Comparison of ENCODE assay signal across 16 cellular contexts in the genomic region with DNA sequence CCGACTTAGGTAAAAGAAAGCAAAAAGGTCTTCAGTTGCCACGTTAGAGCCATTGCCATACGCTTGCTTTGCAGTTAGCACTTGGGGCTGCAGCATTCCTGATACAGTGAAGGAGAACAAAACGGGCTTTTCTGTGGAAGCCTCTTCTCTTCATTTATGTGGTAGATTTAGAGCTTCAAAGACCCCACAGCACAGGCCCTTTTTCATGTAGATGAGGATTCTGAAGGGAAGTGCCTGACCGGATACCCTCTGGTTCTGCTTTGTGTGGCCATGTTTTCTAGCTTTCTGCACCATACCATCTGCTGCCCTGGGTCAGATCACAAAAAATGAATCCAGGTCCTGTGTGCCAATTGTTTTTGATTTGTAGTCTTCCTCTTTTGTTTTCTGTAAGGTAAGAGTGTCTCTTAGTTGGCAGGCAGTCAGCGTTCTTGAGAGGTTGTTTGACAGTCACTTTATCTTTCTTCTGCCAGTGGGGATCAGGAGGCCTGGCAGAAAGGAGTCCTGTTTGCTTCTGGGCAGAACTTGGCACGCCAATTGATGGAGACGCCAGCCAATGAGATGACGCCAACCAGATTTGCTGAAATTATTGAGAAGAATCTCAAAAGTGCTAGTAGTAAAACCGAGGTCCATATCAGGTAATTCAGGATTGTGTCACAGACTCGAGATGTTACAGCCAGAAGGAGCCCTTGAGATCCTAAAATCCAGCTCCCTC.
"Had no signal": no experiment of that assay in that cellular context is flagged by ENCODE, and none has a peak within 500 bp of the region (broad histone marks: within the 10 kb centered on the region; RNA-seq: fewer than 3 reads in every experiment).

No MANE protein-coding gene starts in this region.

- H3K9me3 ChIP-seq: breast epithelium, mucosa of descending colon, tibial artery, uterus had no signal

- H3K27me3 ChIP-seq: breast epithelium, tibial artery, uterus had no signal

- H3K27ac Mint-ChIP-seq: endodermal cell; stimulated activated naive B cell treated with anti-CD40 and anti-IgM and Interleukin-4, amounts not matched to agents 10 μg/mL and 1 μg/mL and 100 μg/mL, for 72 hours; T-helper 2 cell treated with Interferon-gamma antibody and Interleukin-4, amounts not matched to agents 5 μg/mL and 100 μg/mL, for 36 hours had no signal

- H3K27me3 Mint-ChIP-seq: naive thymus-derived CD4-positive, alpha-beta T cell; stimulated activated naive B cell treated with anti-CD40 and anti-IgM and Interleukin-4, amounts not matched to agents 10 μg/mL and 1 μg/mL and 100 μg/mL, for 72 hours had no signal

- H3K4me1 ChIP-seq: breast epithelium, uterus had no signal

- H3K36me3 ChIP-seq: breast epithelium, uterus had no signal

- H3K4me3 Mint-ChIP-seq: endodermal cell; naive thymus-derived CD4-positive, alpha-beta T cell; stimulated activated naive B cell treated with anti-CD40 and anti-IgM and Interleukin-4, amounts not matched to agents 10 μg/mL and 1 μg/mL and 100 μg/mL, for 72 hours; T-helper 2 cell treated with Interferon-gamma antibody and Interleukin-4, amounts not matched to agents 5 μg/mL and 100 μg/mL, for 36 hours had no signal

- H3K4me1 Mint-ChIP-seq: endodermal cell; stimulated activated naive B cell treated with anti-CD40 and anti-IgM and Interleukin-4, amounts not matched to agents 10 μg/mL and 1 μg/mL and 100 μg/mL, for 72 hours had no signal

- H3K27ac ChIP-seq: breast epithelium, tibial artery, uterus had no signal

- DNase-seq: activated CD4-positive, alpha-beta T cell treated with anti-CD3 and anti-CD28 coated beads, Interleukin-2, amount 50 U/mL, for 4 hours; activated naive CD4-positive, alpha-beta T cell treated with Interleukin-2 at 50 U/mL for 16 hours; activated T-cell treated with anti-CD3 and anti-CD28 coated beads for 4 hours; dermis blood vessel endothelial cell; endodermal cell; islet precursor cell; mammary epithelial cell; mucosa of descending colon; naive thymus-derived CD4-positive, alpha-beta T cell; retina; stimulated activated CD4-positive, alpha-beta T cell treated with anti-CD3 and anti-CD28 coated beads, Interleukin-2, amount 100 ng/mL, for 48 hours; stimulated activated naive B cell treated with anti-CD40 and anti-IgM and Interleukin-4, amounts not matched to agents 10 μg/mL and 1 μg/mL and 100 μg/mL, for 72 hours; tibial artery; uterus had no signal

- H3K4me3 ChIP-seq: breast epithelium, mucosa of descending colon, tibial artery, uterus had no signal

- H3K9me3 Mint-ChIP-seq: endodermal cell; naive thymus-derived CD4-positive, alpha-beta T cell; stimulated activated naive B cell treated with anti-CD40 and anti-IgM and Interleukin-4, amounts not matched to agents 10 μg/mL and 1 μg/mL and 100 μg/mL, for 72 hours; T-helper 2 cell treated with Interferon-gamma antibody and Interleukin-4, amounts not matched to agents 5 μg/mL and 100 μg/mL, for 36 hours had no signal
